Comparison of ENCODE assay signal across 8 cellular contexts in the genomic region with DNA sequence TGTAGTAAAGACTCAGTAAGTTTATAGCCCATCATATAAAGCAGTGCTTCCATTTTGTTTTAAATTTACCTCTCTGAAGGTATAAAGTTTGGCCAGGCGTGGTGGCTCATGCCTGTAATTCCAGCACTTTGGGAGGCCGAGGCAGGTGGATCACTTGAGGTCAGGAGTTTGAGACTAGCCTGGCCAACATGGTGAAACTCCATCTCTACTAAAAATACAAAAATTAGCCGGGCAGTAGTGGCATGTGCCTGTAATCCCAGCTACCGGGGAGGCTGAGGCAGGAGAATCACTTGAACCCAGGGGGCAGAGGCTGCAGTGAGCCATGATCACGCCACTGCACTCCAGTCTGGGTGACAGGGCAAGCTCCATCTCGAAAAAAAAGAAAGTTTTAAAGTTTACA.
A peak's percentile ranks its signal among the peaks of the same experiment; 100 is the strongest.
DNase-seq lines count a peak whose midpoint lies in the region; ATAC-seq and TF ChIP-seq lines count a peak whose summit lies in the region.
"Not testable (repeated sequence)": the region's sequence is repeated elsewhere in the genome, so short reads cannot be mapped to it uniquely, and the experiment has no call there.

No MANE protein-coding gene starts in this region.

- POLR2A ChIA-PET in PC-9 (lab: Charles Lee; ENCODE audit: unreplicated experiment): not testable (repeated sequence)

- H3K36me3 ChIP-seq in ACC112 (ENCODE audit: insufficient read depth, low read length); PC-9 (ENCODE audit: low read depth); mesenchymal stem cell (ENCODE audit: control insufficient read depth in 1 of 2, insufficient read depth in 2 of 2, low read depth in 1 of 2, low read length in 2 of 2); sigmoid colon; tibial artery: not testable (repeated sequence)

- not testable (repeated sequence) for H2AK5ac ChIP-seq in mesenchymal stem cell (ENCODE audit: low read length, severe bottlenecking)

- not testable (repeated sequence) for H3K4me3 ChIP-seq in ACC112 (ENCODE audit: low read depth, low read length); PC-9; mesenchymal stem cell (ENCODE audit: insufficient read depth in 1 of 2, low read depth in 1 of 2, low read length in 2 of 2); sigmoid colon; tibial artery

- peak overlapping the region; percentile 49 for H2BK120ac ChIP-seq in mesenchymal stem cell (ENCODE audit: low read depth, low read length)

- not testable (repeated sequence) for H3K9me3 ChIP-seq in PC-9 (ENCODE audit: insufficient read depth, low read depth); mesenchymal stem cell (ENCODE audit: control insufficient read depth, low read length); sigmoid colon; tibial artery

- 98% methylated on average over 5 of the region's 6 CpGs for WGBS in mesenchymal stem cell
- WGBS in sigmoid colon, 2 donors: 91 to 93% methylated on average over 6 of the region's 6 CpGs

- H4K8ac ChIP-seq in mesenchymal stem cell (ENCODE audit: low read length): not testable (repeated sequence)

- H3K14ac ChIP-seq in mesenchymal stem cell (ENCODE audit: low read length in 2 of 2): not testable (repeated sequence)

- not testable (repeated sequence) for H3K4me3 Mint-ChIP-seq in activated CD4-positive, alpha-beta T cell treated with anti-CD3 and anti-CD28 coated beads, Interleukin-2, amount 10 ng/mL, durations not matched to agents 24 days and 14 days; dendritic cell treated with granulocyte-macrophage colony-stimulating factor and Interleukin-4, amounts not matched to agents 40 ng/mL and 50 ng/mL, for 4 days

- H3K36me3 Mint-ChIP-seq in activated CD4-positive, alpha-beta T cell treated with anti-CD3 and anti-CD28 coated beads, Interleukin-2, amount 10 ng/mL, durations not matched to agents 24 days and 14 days (ENCODE audit: low read depth): peaks cover 31% of the 10 kb centered on the region
- peaks cover 4 to 41% of the 10 kb centered on the region in 2 donors for H3K36me3 Mint-ChIP-seq in activated naive CD4-positive, alpha-beta T cell treated with anti-CD3 and anti-CD28 coated beads, Interleukin-2, amount 50 U/mL, for 72 hours
- H3K36me3 Mint-ChIP-seq in dendritic cell treated with granulocyte-macrophage colony-stimulating factor and Interleukin-4, amounts not matched to agents 40 ng/mL and 50 ng/mL, for 4 days (ENCODE audit: low read depth): peaks cover 12% of the 10 kb centered on the region

- not testable (repeated sequence) for H3K27me3 ChIP-seq in ACC112 (ENCODE audit: insufficient read depth, low read length); PC-9 (ENCODE audit: insufficient read depth, low read depth); mesenchymal stem cell (ENCODE audit: control insufficient read depth in 1 of 2, insufficient read depth in 1 of 2, low read length in 2 of 2); sigmoid colon; tibial artery

- H3K4me1 Mint-ChIP-seq in activated CD4-positive, alpha-beta T cell treated with anti-CD3 and anti-CD28 coated beads, Interleukin-2, amount 10 ng/mL, durations not matched to agents 24 days and 14 days: peaks cover 36% of the 10 kb centered on the region
- H3K4me1 Mint-ChIP-seq in dendritic cell treated with granulocyte-macrophage colony-stimulating factor and Interleukin-4, amounts not matched to agents 40 ng/mL and 50 ng/mL, for 4 days (ENCODE audit: low read depth): peaks cover 40% of the 10 kb centered on the region

- CTCF ChIA-PET in PC-9 (lab: Charles Lee): not testable (repeated sequence)

- not testable (repeated sequence) for H2BK15ac ChIP-seq in mesenchymal stem cell (ENCODE audit: low read depth, poor library complexity, severe bottlenecking)

- H3K9me3 Mint-ChIP-seq in activated CD4-positive, alpha-beta T cell treated with anti-CD3 and anti-CD28 coated beads, Interleukin-2, amount 10 ng/mL, durations not matched to agents 24 days and 14 days; activated naive CD4-positive, alpha-beta T cell treated with anti-CD3 and anti-CD28 coated beads, Interleukin-2, amount 50 U/mL, for 72 hours; dendritic cell treated with granulocyte-macrophage colony-stimulating factor and Interleukin-4, amounts not matched to agents 40 ng/mL and 50 ng/mL, for 4 days: not testable (repeated sequence)

- H4K91ac ChIP-seq in mesenchymal stem cell (ENCODE audit: low read length): not testable (repeated sequence)

- not testable (repeated sequence) for H3K4me2 ChIP-seq in PC-9; mesenchymal stem cell (ENCODE audit: low read length, poor library complexity, severe bottlenecking)

- TF ChIP-seq CTCF in PC-9 (conservative IDR thresholded peaks at IDR 0.05); sigmoid colon (IDR thresholded peaks at IDR 0.05); tibial artery (IDR thresholded peaks at IDR 0.05): not testable (repeated sequence)

- intact Hi-C loops in PC-9 (cut with micrococcal nuclease; ENCODE audit: unreplicated experiment); activated CD4-positive, alpha-beta T cell treated with anti-CD3 and anti-CD28 coated beads, Interleukin-2, amount 10 ng/mL, durations not matched to agents 24 days and 14 days (cut with micrococcal nuclease); dendritic cell treated with granulocyte-macrophage colony-stimulating factor and Interleukin-4, amounts not matched to agents 40 ng/mL and 50 ng/mL, for 4 days (cut with micrococcal nuclease); sigmoid colon (cut with DNase I); tibial artery (cut with DNase I; ENCODE audit: low total_unique reads): not testable (repeated sequence)

- H3K23ac ChIP-seq in mesenchymal stem cell (ENCODE audit: low read length in 2 of 2): not testable (repeated sequence)

- not testable (repeated sequence) for H3K9me2 ChIP-seq in PC-9 (ENCODE audit: insufficient read depth)

- H2BK12ac ChIP-seq in mesenchymal stem cell (ENCODE audit: low read length in 2 of 2): not testable (repeated sequence)

- peaks cover 53% of the 10 kb centered on the region for H3F3A ChIP-seq in PC-9 (ENCODE audit: insufficient read depth, low read depth)

- DNase-seq in PC-9; activated naive CD4-positive, alpha-beta T cell treated with anti-CD3 and anti-CD28 coated beads, Interleukin-2, amount 50 U/mL, for 72 hours (ENCODE audit: low spot score in 2 of 2); mesenchymal stem cell; sigmoid colon; tibial artery: not testable (repeated sequence)
- peak; percentile 43 for DNase-seq in activated CD4-positive, alpha-beta T cell treated with anti-CD3 and anti-CD28 coated beads, Interleukin-2, amount 10 ng/mL, durations not matched to agents 24 days and 14 days

- not testable (repeated sequence) for H4K20me1 ChIP-seq in PC-9 (ENCODE audit: insufficient read depth)

- not testable (repeated sequence) for H3K79me2 ChIP-seq in ACC112 (ENCODE audit: control insufficient read depth, insufficient read depth, low read length, unreplicated experiment)
- peaks cover 44% of the 10 kb centered on the region for H3K79me2 ChIP-seq in PC-9 (ENCODE audit: low read depth)

- H3K27ac ChIP-seq in ACC112 (ENCODE audit: low read depth, low read length) (peak overlapping the region; percentile 15; the same call in 1 of the 2 replicates), PC-9 (peak overlapping the region; percentile 98), sigmoid colon (peak overlapping the region; percentile 17 to 93 (median 41)), tibial artery (peak overlapping the region; percentile 51 to 59)
- H3K27ac ChIP-seq in mesenchymal stem cell (ENCODE audit: low read length, poor library complexity, severe bottlenecking): not testable (repeated sequence)

- ATAC-seq in activated naive CD4-positive, alpha-beta T cell treated with anti-CD3 and anti-CD28 coated beads, Interleukin-2, amount 50 U/mL, for 72 hours: not testable (repeated sequence)

- peak overlapping the region; percentile 84 for H3K27ac Mint-ChIP-seq in activated CD4-positive, alpha-beta T cell treated with anti-CD3 and anti-CD28 coated beads, Interleukin-2, amount 10 ng/mL, durations not matched to agents 24 days and 14 days
- H3K27ac Mint-ChIP-seq in activated naive CD4-positive, alpha-beta T cell treated with anti-CD3 and anti-CD28 coated beads, Interleukin-2, amount 50 U/mL, for 72 hours: peak overlapping the region; percentile 96 to 100
- peak overlapping the region; percentile 97 for H3K27ac Mint-ChIP-seq in dendritic cell treated with granulocyte-macrophage colony-stimulating factor and Interleukin-4, amounts not matched to agents 40 ng/mL and 50 ng/mL, for 4 days

- not testable (repeated sequence) for H3K18ac ChIP-seq in mesenchymal stem cell (ENCODE audit: low read depth in 1 of 2, low read length in 2 of 2)

- peaks cover 29% of the 10 kb centered on the region for H3K4me1 ChIP-seq in ACC112 (ENCODE audit: control insufficient read depth, insufficient read depth, low read length, unreplicated experiment)
- peaks cover 43% of the 10 kb centered on the region for H3K4me1 ChIP-seq in PC-9 (replicated peaks; ENCODE audit: insufficient read depth)
- not testable (repeated sequence) for H3K4me1 ChIP-seq in mesenchymal stem cell (ENCODE audit: control insufficient read depth, insufficient read depth, low read depth, low read length)
- H3K4me1 ChIP-seq in sigmoid colon: peaks cover 0 to 40% (median 28%) of the 10 kb centered on the region in 4 donors
- peaks cover 0 to 51% (median 26%) of the 10 kb centered on the region in 4 donors for H3K4me1 ChIP-seq in tibial artery

- H2AFZ ChIP-seq in ACC112 (ENCODE audit: low read length, unreplicated experiment); PC-9; mesenchymal stem cell (ENCODE audit: low read depth, low read length): not testable (repeated sequence)

- H2BK5ac ChIP-seq in mesenchymal stem cell (ENCODE audit: low read depth, low read length, poor library complexity, severe bottlenecking): not testable (repeated sequence)

- not testable (repeated sequence) for H3K4ac ChIP-seq in mesenchymal stem cell (ENCODE audit: low read depth in 1 of 2, low read length in 2 of 2)

- H3K79me1 ChIP-seq in mesenchymal stem cell (replicated peaks; ENCODE audit: low read length, poor library complexity, severe bottlenecking): not testable (repeated sequence)

- H3K9ac ChIP-seq in mesenchymal stem cell (ENCODE audit: low read length): not testable (repeated sequence)

- BruUV-seq in PC-9 (replicated peaks; lab: Mats Ljungman, UMichigan): not testable (repeated sequence)

- not testable (repeated sequence) for H3K27me3 Mint-ChIP-seq in activated CD4-positive, alpha-beta T cell treated with anti-CD3 and anti-CD28 coated beads, Interleukin-2, amount 10 ng/mL, durations not matched to agents 24 days and 14 days; dendritic cell treated with granulocyte-macrophage colony-stimulating factor and Interleukin-4, amounts not matched to agents 40 ng/mL and 50 ng/mL, for 4 days

- TF ChIP-seq POLR2A in sigmoid colon (IDR thresholded peaks at IDR 0.05): not testable (repeated sequence)

- TF ChIP-seq EP300 in sigmoid colon (IDR thresholded peaks at IDR 0.05): not testable (repeated sequence)
